ENCODE assay signal across 8 cellular contexts in the genomic region with DNA sequence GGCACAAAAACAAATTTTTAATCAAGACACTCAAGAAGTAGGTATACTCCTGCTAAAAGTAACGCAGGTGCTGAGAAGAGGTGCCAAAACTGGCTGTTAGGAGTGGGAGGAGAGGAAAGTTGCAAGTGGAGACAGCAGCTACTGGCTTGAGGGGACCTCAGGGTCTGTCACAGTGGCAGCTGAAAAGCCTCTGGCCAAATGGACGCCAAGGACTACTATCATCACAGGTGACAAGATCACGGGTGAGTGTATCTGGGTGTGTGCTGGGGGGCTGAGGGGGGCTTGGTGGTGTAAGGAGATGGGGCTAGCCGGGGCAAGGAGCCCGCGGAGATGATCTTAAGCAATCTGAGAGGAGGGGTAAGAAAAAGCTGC. TPM values are rescaled to one million over a fixed set of nuclear protein-coding genes. Genes with fewer than 3 reads are reported as not detected.
DNase-seq lines count a peak whose midpoint lies in the region; ATAC-seq and TF ChIP-seq lines count a peak whose summit lies in the region.

No MANE protein-coding gene starts in this region.

- H3K27me3 ChIP-seq in mucosa of rectum (ENCODE audit: control insufficient read depth in 2 of 2, insufficient read depth in 2 of 2, low read length in 2 of 2), result no peaks in the 10 kb centered on the region

- H3K36me3 Mint-ChIP-seq in activated T-cell treated with anti-CD3 and anti-CD28 coated beads, Interleukin-2, amount 50 U/mL, for 4 hours (ENCODE audit: insufficient read depth), result peaks cover 36% of the 10 kb centered on the region
- peaks cover 4% of the 10 kb centered on the region for H3K36me3 Mint-ChIP-seq in chondrocyte (ENCODE audit: low read depth)

- H3K27ac ChIP-seq in KOPT-K1 (ENCODE audit: low read depth, low read length, poor library complexity, severe bottlenecking), result peak overlapping the region; percentile 72
- H3K27ac ChIP-seq in mucosa of rectum (ENCODE audit: low read depth in 2 of 2, low read length in 2 of 2), result peak overlapping the region in 1 of 2 donors; percentile 32

- H3K27ac Mint-ChIP-seq in chondrocyte (ENCODE audit: unreplicated experiment), result peak overlapping the region; percentile 84

- DNase-seq in activated T-cell treated with anti-CD3 and anti-CD28 coated beads, Interleukin-2, amount 50 U/mL, for 4 hours, result no peak
- no peak for DNase-seq in activated T-cell treated with anti-CD3 and anti-CD28 coated beads, Interleukin-2, amount 50 U/mL, for 1 hour
- DNase-seq in chondrocyte (ENCODE audit: low spot score), result no peak
- no peak for DNase-seq in NCI-H2029 (lab: John Stamatoyannopoulos, UW)
- no peak for DNase-seq in NCI-H1105 (lab: John Stamatoyannopoulos, UW)

- H3K9ac ChIP-seq in mucosa of rectum (ENCODE audit: low read depth in 1 of 2, low read length in 2 of 2), result peak overlapping the region; percentile 72 to 83

- peak in 1 of 2 donors; percentile 4 for ATAC-seq in activated T-cell treated with anti-CD3 and anti-CD28 coated beads, Interleukin-2, amount 50 U/mL, for 4 hours
- ATAC-seq in GM21786 (IDR thresholded peaks at IDR 0.05; ENCODE audit: unreplicated experiment), result no peak

- peaks cover 34% of the 10 kb centered on the region for H3K4me1 Mint-ChIP-seq in activated T-cell treated with anti-CD3 and anti-CD28 coated beads, Interleukin-2, amount 50 U/mL, for 4 hours (ENCODE audit: low read depth)
- H3K4me1 Mint-ChIP-seq in chondrocyte (ENCODE audit: low read depth), result peaks cover 20% of the 10 kb centered on the region

- H3K9me3 Mint-ChIP-seq in activated T-cell treated with anti-CD3 and anti-CD28 coated beads, Interleukin-2, amount 50 U/mL, for 4 hours, result no peaks in the 10 kb centered on the region
- H3K9me3 Mint-ChIP-seq in chondrocyte (ENCODE audit: low read depth), result no peaks in the 10 kb centered on the region

- peaks cover 4 to 14% of the 10 kb centered on the region in 2 donors for H3K4me1 ChIP-seq in mucosa of rectum (ENCODE audit: control insufficient read depth in 2 of 2, insufficient read depth in 2 of 2, low read length in 2 of 2)

- no peak for TF ChIP-seq CTCF in chondrocyte (IDR thresholded peaks at IDR 0.05)

- H3K9me3 ChIP-seq in KOPT-K1 (ENCODE audit: insufficient read depth, low read length, poor library complexity, severe bottlenecking), result no peaks in the 10 kb centered on the region
- H3K9me3 ChIP-seq in mucosa of rectum (ENCODE audit: control insufficient read depth in 2 of 2, low read length in 2 of 2), result no peaks in the 10 kb centered on the region

- H3K4me3 ChIP-seq in mucosa of rectum (ENCODE audit: low read length in 2 of 2), result peak overlapping the region; percentile 79 to 91

- H3K4me3 Mint-ChIP-seq in activated T-cell treated with anti-CD3 and anti-CD28 coated beads, Interleukin-2, amount 50 U/mL, for 4 hours, result peak overlapping the region; percentile 92
- peak overlapping the region; percentile 78 for H3K4me3 Mint-ChIP-seq in chondrocyte (ENCODE audit: unreplicated experiment)

- peaks cover 39% of the 10 kb centered on the region for H3K36me3 ChIP-seq in KOPT-K1 (ENCODE audit: insufficient read depth, low read length)
- H3K36me3 ChIP-seq in mucosa of rectum (ENCODE audit: control insufficient read depth in 2 of 2, insufficient read depth in 2 of 2, low read length in 2 of 2), result no peaks in the 10 kb centered on the region

- peaks cover under 1% of the 10 kb centered on the region for H3K27me3 Mint-ChIP-seq in activated T-cell treated with anti-CD3 and anti-CD28 coated beads, Interleukin-2, amount 50 U/mL, for 4 hours (ENCODE audit: low read depth)
- H3K27me3 Mint-ChIP-seq in chondrocyte (ENCODE audit: low read depth), result peaks cover 15% of the 10 kb centered on the region

RNA-seq across cellular contexts. Expression of a gene that starts 0.7 kb away (rescaled TPM):
- 10 to 100 TPM; 19.9 to 20.6 (median 20.3) TPM for total RNA-seq in activated T-cell treated with anti-CD3 and anti-CD28 coated beads, Interleukin-2, amount 50 U/mL, for 4 hours
- total RNA-seq in chondrocyte, result 7.4 to 10.0 TPM (median 8.3 TPM) in 3 replicates

RNA-seq across cellular contexts. Expression of a gene that starts 13.5 kb away (rescaled TPM):
- total RNA-seq in activated T-cell treated with anti-CD3 and anti-CD28 coated beads, Interleukin-2, amount 50 U/mL, for 4 hours, result not detected
- not detected in 3 replicates for total RNA-seq in chondrocyte
